In the genomic region with DNA sequence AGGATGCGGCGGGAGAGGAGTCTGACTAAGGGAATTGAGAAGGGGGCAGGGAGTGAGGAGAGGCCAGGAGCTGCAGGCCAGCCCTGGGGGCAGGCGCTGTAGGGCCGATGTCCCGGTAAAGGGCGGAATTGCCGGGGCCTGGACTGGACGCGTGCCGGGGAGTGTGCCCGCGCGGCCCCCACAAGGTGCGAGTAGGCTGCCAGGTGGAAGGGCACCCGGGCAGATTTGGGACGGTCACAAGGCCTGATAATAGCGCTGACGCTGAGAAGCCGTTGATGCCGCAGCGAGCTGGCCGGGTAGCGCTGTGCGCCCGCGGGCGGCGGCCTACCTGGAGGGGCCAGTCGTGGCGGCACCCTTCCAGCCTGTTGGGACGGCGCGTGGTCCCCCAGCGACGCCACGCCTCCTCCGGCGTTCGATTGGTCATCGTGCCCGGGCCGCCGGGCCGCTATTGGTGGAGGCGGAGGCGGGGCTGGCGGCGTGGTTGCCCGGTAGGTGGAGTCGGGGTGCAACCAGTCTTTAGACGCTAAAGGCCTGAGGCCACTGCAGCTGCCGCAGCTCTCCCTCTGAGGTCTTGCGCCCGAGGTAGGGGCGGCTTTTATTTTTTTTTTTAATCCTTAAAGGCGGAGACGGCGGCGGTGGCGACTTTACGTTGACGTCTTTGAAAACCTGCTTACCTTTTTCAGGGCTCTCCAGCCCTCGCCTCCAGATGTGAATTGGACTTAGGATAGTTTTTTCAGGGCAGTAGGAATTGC, we compare ENCODE assay signal across 8 cellular contexts. TPM values are rescaled to one million over a fixed set of nuclear protein-coding genes. Genes with fewer than 3 reads are reported as not detected.
DNase-seq lines count a peak whose midpoint lies in the region; ATAC-seq and TF ChIP-seq lines count a peak whose summit lies in the region.

No MANE protein-coding gene starts in this region.

- H3K27ac ChIP-seq in endodermal cell (ENCODE audit: low read depth, low read length), result peak overlapping the region; percentile 94

- H3K4me3 ChIP-seq in AG10803 (ENCODE audit: low read length) (peak overlapping the region; percentile 87), endodermal cell (ENCODE audit: low read length) (peak overlapping the region; percentile 92), mononuclear cell (ENCODE audit: low read length) (peak overlapping the region; percentile 78)

- ATAC-seq in GM19397 (IDR thresholded peaks at IDR 0.05; ENCODE audit: unreplicated experiment) (peak; percentile 82), HG03571 (IDR thresholded peaks at IDR 0.05; ENCODE audit: unreplicated experiment) (peak; percentile 68)

- peaks cover 4% of the 10 kb centered on the region for H3K36me3 ChIP-seq in endodermal cell (ENCODE audit: control insufficient read depth, insufficient read depth, low read length)

- H3K36me3 Mint-ChIP-seq in activated CD4-positive, alpha-beta memory T cell treated with anti-CD3 and anti-CD28 coated beads for 36 hours, result no peaks in the 10 kb centered on the region
- H3K36me3 Mint-ChIP-seq in endodermal cell (ENCODE audit: low read depth), result peaks cover 5% of the 10 kb centered on the region

- peak; percentile 89 for DNase-seq in AG10803 (ENCODE audit: low read depth)
- peak; percentile 97 for DNase-seq in activated CD4-positive, alpha-beta memory T cell treated with anti-CD3 and anti-CD28 coated beads for 36 hours
- DNase-seq in endodermal cell, result peak; percentile 99
- peak; percentile 93 for DNase-seq in stimulated activated CD8-positive, alpha-beta memory T cell treated with anti-CD3 and anti-CD28 coated beads, Interleukin-4, amount 100 ng/mL, for 24 hours (ENCODE audit: low read depth)
- DNase-seq in NCI-H446 (lab: John Stamatoyannopoulos, UW), result no peak

- H3K4me1 ChIP-seq in endodermal cell (ENCODE audit: control insufficient read depth, insufficient read depth, low read length) (no peaks in the 10 kb centered on the region), mononuclear cell (ENCODE audit: insufficient read depth, low read length) (peaks cover 53% of the 10 kb centered on the region)

- CTCF ChIA-PET in activated CD4-positive, alpha-beta memory T cell treated with anti-CD3 and anti-CD28 coated beads for 36 hours (lab: Charles Lee), result interaction anchor here (0.8 to 2.3 kb wide), 6 partner anchors 10 to 233 kb away, joined by 3 to 6 read pairs (median 4); a partner anchor contains a TSS

- peak overlapping the region; percentile 94 for H3K9ac ChIP-seq in endodermal cell (ENCODE audit: extremely low read depth, low read length, poor library complexity, severe bottlenecking)

- no peaks in the 10 kb centered on the region for H3K9me3 ChIP-seq in endodermal cell (ENCODE audit: control insufficient read depth, low read length)
- no peaks in the 10 kb centered on the region for H3K9me3 ChIP-seq in mononuclear cell (ENCODE audit: low read depth, low read length)

- peak overlapping the region; percentile 93 for H3K4me3 Mint-ChIP-seq in activated CD4-positive, alpha-beta memory T cell treated with anti-CD3 and anti-CD28 coated beads for 36 hours
- H3K4me3 Mint-ChIP-seq in endodermal cell, result peak overlapping the region; percentile 99

- no peaks in the 10 kb centered on the region for H3K27me3 Mint-ChIP-seq in activated CD4-positive, alpha-beta memory T cell treated with anti-CD3 and anti-CD28 coated beads for 36 hours
- peaks cover 1% of the 10 kb centered on the region for H3K27me3 Mint-ChIP-seq in endodermal cell (ENCODE audit: insufficient read depth)

- peaks cover 44% of the 10 kb centered on the region for H3K4me1 Mint-ChIP-seq in activated CD4-positive, alpha-beta memory T cell treated with anti-CD3 and anti-CD28 coated beads for 36 hours (ENCODE audit: low read depth)
- H3K4me1 Mint-ChIP-seq in endodermal cell, result peaks cover 33% of the 10 kb centered on the region

- POLR2A ChIA-PET in activated CD4-positive, alpha-beta memory T cell treated with anti-CD3 and anti-CD28 coated beads for 36 hours (lab: Charles Lee), result interaction anchor here (1.0 to 2.4 kb wide), 4 partner anchors 24 to 101 kb away, joined by 3 to 26 read pairs (median 7); a partner anchor contains a TSS

- TF ChIP-seq CTCF in AG10803 (conservative IDR thresholded peaks at IDR 0.05; ENCODE audit: low read length), result 0 out of 2 replicates have a peak, but pooled peaks have one; percentile 14
- peak; percentile 15 for TF ChIP-seq CTCF in endodermal cell (conservative IDR thresholded peaks at IDR 0.05)

- no peaks in the 10 kb centered on the region for H3K27me3 ChIP-seq in endodermal cell (ENCODE audit: control insufficient read depth, insufficient read depth, low read length, poor library complexity, severe bottlenecking)
- H3K27me3 ChIP-seq in mononuclear cell (ENCODE audit: insufficient read depth, low read length), result no peaks in the 10 kb centered on the region

- intact Hi-C loops in activated CD4-positive, alpha-beta memory T cell treated with anti-CD3 and anti-CD28 coated beads for 36 hours (cut with micrococcal nuclease), result loop anchor here (1.0 to 5.0 kb wide), 5 partner anchors 22 to 331 kb away; a partner anchor contains a TSS

- peak overlapping the region; percentile 97 for H3K27ac Mint-ChIP-seq in activated CD4-positive, alpha-beta memory T cell treated with anti-CD3 and anti-CD28 coated beads for 36 hours
- H3K27ac Mint-ChIP-seq in endodermal cell, result peak overlapping the region; percentile 99

- WGBS in endodermal cell (ENCODE audit: insufficient coverage in 1 of 2, insufficient read length in 1 of 2), 2 experiments, result 0 to 1% methylated on average over 32 to 63 of the region's 63 CpGs

- no peaks in the 10 kb centered on the region for H3K9me3 Mint-ChIP-seq in activated CD4-positive, alpha-beta memory T cell treated with anti-CD3 and anti-CD28 coated beads for 36 hours
- H3K9me3 Mint-ChIP-seq in endodermal cell, result no peaks in the 10 kb centered on the region

RNA-seq across cellular contexts. Expression of a gene that starts 0.9 kb away (rescaled TPM):
- total RNA-seq in activated CD4-positive, alpha-beta memory T cell treated with anti-CD3 and anti-CD28 coated beads for 36 hours, result 10 to 100 TPM; 23.1 to 24.9 TPM
- total RNA-seq in endodermal cell (10 to 100 TPM; 33.4 to 37.7 TPM), mononuclear cell (25.7 TPM)
- 24.0 TPM for polyA plus RNA-seq in endodermal cell (2013, experiment 1 of 2)
- polyA plus RNA-seq in endodermal cell (2013, experiment 2 of 2), result 22.2 TPM

RNA-seq across cellular contexts. Expression of a gene that starts 22.4 kb away (rescaled TPM):
- total RNA-seq in activated CD4-positive, alpha-beta memory T cell treated with anti-CD3 and anti-CD28 coated beads for 36 hours, result 1,000 to 10,000 TPM; 2,627 to 2,738 TPM
- total RNA-seq in endodermal cell, result 1,000 to 10,000 TPM; 1,584 to 1,777 TPM
- polyA plus RNA-seq in endodermal cell (2013, experiment 1 of 2), result 2,503 TPM
- polyA plus RNA-seq in endodermal cell (2013, experiment 2 of 2), result 2,213 TPM
- total RNA-seq in mononuclear cell, result 2,107 TPM

RNA-seq across cellular contexts. Expression of a gene that starts 54.6 kb away (rescaled TPM):
- total RNA-seq in activated CD4-positive, alpha-beta memory T cell treated with anti-CD3 and anti-CD28 coated beads for 36 hours, result under 1 TPM; 0.48 to 0.51 TPM
- total RNA-seq in endodermal cell (under 1 TPM in 1 of 2 donors, not detected in 1; 0.22 TPM), mononuclear cell (2.2 TPM)
- polyA plus RNA-seq in endodermal cell (2013, experiment 1 of 2), result not detected
- not detected for polyA plus RNA-seq in endodermal cell (2013, experiment 2 of 2)

Comparison
In these comparisons a context has a peak if more than half of its experiments do, and no peak if none do; other contexts are left out.
1. DNase-seq: peak in AG10803 (single experiment), activated CD4-positive, alpha-beta memory T cell treated with anti-CD3 and anti-CD28 coated beads for 36 hours (single experiment), endodermal cell (single experiment) and stimulated activated CD8-positive, alpha-beta memory T cell treated with anti-CD3 and anti-CD28 coated beads, Interleukin-4, amount 100 ng/mL, for 24 hours (single experiment); none in NCI-H446 (0 of 2).
2. Peak in every context shown above with its lines, with median percentiles within 50 percentile points of each other: H3K4me3 ChIP-seq.